1 cellular context compared by ENCODE assay signal in the genomic region with DNA sequence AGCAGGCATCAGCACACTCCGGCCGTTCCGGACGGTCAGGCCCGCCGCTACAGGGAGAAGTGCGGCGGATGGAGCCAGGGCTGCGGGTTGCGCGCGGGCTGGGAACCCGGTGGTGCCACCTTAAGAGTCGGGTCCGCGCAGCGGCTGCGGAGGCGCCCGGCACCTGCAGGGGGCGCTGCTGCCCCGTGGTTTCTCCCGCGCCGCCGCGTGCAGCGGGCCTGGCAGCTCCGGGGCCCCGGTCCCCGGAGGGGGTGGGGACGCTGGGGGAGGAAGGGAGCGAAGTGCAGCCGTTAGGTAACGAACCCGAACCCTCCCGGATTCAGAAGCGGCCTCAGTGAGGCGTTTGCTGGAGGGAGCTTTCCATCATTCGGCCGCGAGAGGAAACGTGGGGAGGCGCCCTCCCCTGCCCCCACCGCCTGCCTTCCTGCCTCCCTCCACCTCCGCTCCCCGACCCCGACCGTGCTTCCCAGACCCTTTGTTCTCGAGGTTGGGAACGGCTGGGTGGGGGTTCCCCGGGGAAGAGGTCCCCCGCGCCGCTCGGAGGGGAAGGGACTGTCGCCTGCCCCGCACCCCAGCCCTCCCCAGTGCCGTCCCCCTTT.
TF ChIP-seq lines count a peak whose summit lies in the region.

No MANE protein-coding gene starts in this region.

TF ChIP-seq in HepG2, 621 proteins besides CTCF, POLR2A, EP300 and RAD21 (continued from another document and continues in another):
- TF ChIP-seq ZBTB8A (CRISPR knock-in tag; IDR thresholded peaks at IDR 0.05; ENCODE audit: borderline replicate concordance, low read depth), result no peak; the same call in 1 of the 2 replicates
- TF ChIP-seq ZFX (CRISPR knock-in tag; IDR thresholded peaks at IDR 0.05; ENCODE audit: low read depth), result peak; percentile 48
- peak; percentile 95 for TF ChIP-seq RXRA (CRISPR knock-in tag; IDR thresholded peaks at IDR 0.05)
- peak; percentile 97; the same call in 1 of the 2 replicates for TF ChIP-seq KLF6 (CRISPR knock-in tag; IDR thresholded peaks at IDR 0.05)
- peak; percentile 94 for TF ChIP-seq KDM3A (CRISPR knock-in tag; IDR thresholded peaks at IDR 0.05; ENCODE audit: low read depth)
- TF ChIP-seq SCMH1 (CRISPR knock-in tag; IDR thresholded peaks at IDR 0.05; ENCODE audit: borderline replicate concordance), result no peak
- TF ChIP-seq ZFP82 (CRISPR knock-in tag; IDR thresholded peaks at IDR 0.05; ENCODE audit: borderline replicate concordance), result peak; percentile 95; the same call in 1 of the 2 replicates
- peak; percentile 95 for TF ChIP-seq ZNF816 (CRISPR knock-in tag; IDR thresholded peaks at IDR 0.05; ENCODE audit: borderline replicate concordance)
- TF ChIP-seq MIXL1 (CRISPR knock-in tag; IDR thresholded peaks at IDR 0.05), result peak; percentile 92
- no peak; the same call in 1 of the 2 replicates for TF ChIP-seq WIZ (CRISPR knock-in tag; IDR thresholded peaks at IDR 0.05)
- 0 out of 2 replicates have a peak, but pooled peaks have one; percentile 61 for TF ChIP-seq ZNF598 (CRISPR knock-in tag; IDR thresholded peaks at IDR 0.05; ENCODE audit: borderline replicate concordance)
- no peak for TF ChIP-seq ZNF33B (CRISPR knock-in tag; IDR thresholded peaks at IDR 0.05)
- peak; percentile 97 for TF ChIP-seq ZNF790 (CRISPR knock-in tag; IDR thresholded peaks at IDR 0.05; ENCODE audit: borderline replicate concordance)
- peak; percentile 87 for TF ChIP-seq TAF1 (CRISPR knock-in tag; IDR thresholded peaks at IDR 0.05)
- TF ChIP-seq STAG1 (CRISPR knock-in tag; IDR thresholded peaks at IDR 0.05), result peak; percentile 98
- TF ChIP-seq BRCA1 (CRISPR knock-in tag; IDR thresholded peaks at IDR 0.05), result no peak; the same call in 1 of the 2 replicates
- peak; percentile 24; the same call in 1 of the 2 replicates for TF ChIP-seq ZBTB39 (CRISPR knock-in tag; IDR thresholded peaks at IDR 0.05)
- peak; percentile 57 for TF ChIP-seq NR2C2 (CRISPR knock-in tag; IDR thresholded peaks at IDR 0.05; ENCODE audit: borderline replicate concordance)
- peak; percentile 77 for TF ChIP-seq CEBPG (CRISPR knock-in tag; IDR thresholded peaks at IDR 0.05)
- no peak for TF ChIP-seq ZMAT5 (CRISPR knock-in tag; IDR thresholded peaks at IDR 0.05; ENCODE audit: borderline replicate concordance, low read depth)
- TF ChIP-seq, protein P1, sequence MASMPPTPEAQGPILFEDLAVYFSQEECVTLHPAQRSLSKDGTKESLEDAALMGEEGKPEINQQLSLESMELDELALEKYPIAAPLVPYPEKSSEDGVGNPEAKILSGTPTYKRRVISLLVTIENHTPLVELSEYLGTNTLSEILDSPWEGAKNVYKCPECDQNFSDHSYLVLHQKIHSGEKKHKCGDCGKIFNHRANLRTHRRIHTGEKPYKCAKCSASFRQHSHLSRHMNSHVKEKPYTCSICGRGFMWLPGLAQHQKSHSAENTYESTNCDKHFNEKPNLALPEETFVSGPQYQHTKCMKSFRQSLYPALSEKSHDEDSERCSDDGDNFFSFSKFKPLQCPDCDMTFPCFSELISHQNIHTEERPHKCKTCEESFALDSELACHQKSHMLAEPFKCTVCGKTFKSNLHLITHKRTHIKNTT (CRISPR knock-in tag; IDR thresholded peaks at IDR 0.05), result no peak
- TF ChIP-seq THYN1 (CRISPR knock-in tag; IDR thresholded peaks at IDR 0.05; ENCODE audit: borderline replicate concordance, low read depth), result 0 out of 2 replicates have a peak, but pooled peaks have one; percentile 36
- peak; percentile 98 for TF ChIP-seq SALL1 (CRISPR knock-in tag; IDR thresholded peaks at IDR 0.05)
- peak; percentile 90 for TF ChIP-seq ZNF710 (CRISPR knock-in tag; IDR thresholded peaks at IDR 0.05; ENCODE audit: borderline replicate concordance)
- peak; percentile 76 for TF ChIP-seq SP4 (CRISPR knock-in tag; IDR thresholded peaks at IDR 0.05)
- no peak; the same call in 1 of the 2 replicates for TF ChIP-seq ZNF652 (CRISPR knock-in tag; IDR thresholded peaks at IDR 0.05; ENCODE audit: borderline replicate concordance, low read depth)
- peak; percentile 97 for TF ChIP-seq ZNF441 (CRISPR knock-in tag; IDR thresholded peaks at IDR 0.05; ENCODE audit: borderline replicate concordance)
- no peak for TF ChIP-seq JARID2 (CRISPR knock-in tag; IDR thresholded peaks at IDR 0.05; ENCODE audit: insufficient replicate concordance)
- peak; percentile 90; the same call in 1 of the 2 replicates for TF ChIP-seq KAT7 (CRISPR knock-in tag; IDR thresholded peaks at IDR 0.05; ENCODE audit: borderline replicate concordance)
- TF ChIP-seq ZNF792 (CRISPR knock-in tag; IDR thresholded peaks at IDR 0.05), result peak; percentile 69; the same call in 1 of the 2 replicates
- TF ChIP-seq, protein P2, sequence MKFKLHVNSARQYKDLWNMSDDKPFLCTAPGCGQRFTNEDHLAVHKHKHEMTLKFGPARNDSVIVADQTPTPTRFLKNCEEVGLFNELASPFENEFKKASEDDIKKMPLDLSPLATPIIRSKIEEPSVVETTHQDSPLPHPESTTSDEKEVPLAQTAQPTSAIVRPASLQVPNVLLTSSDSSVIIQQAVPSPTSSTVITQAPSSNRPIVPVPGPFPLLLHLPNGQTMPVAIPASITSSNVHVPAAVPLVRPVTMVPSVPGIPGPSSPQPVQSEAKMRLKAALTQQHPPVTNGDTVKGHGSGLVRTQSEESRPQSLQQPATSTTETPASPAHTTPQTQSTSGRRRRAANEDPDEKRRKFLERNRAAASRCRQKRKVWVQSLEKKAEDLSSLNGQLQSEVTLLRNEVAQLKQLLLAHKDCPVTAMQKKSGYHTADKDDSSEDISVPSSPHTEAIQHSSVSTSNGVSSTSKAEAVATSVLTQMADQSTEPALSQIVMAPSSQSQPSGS (CRISPR knock-in tag; IDR thresholded peaks at IDR 0.05), result peak; percentile 89
- no peak for TF ChIP-seq ATRX (CRISPR knock-in tag; IDR thresholded peaks at IDR 0.05; ENCODE audit: borderline replicate concordance)
- TF ChIP-seq, protein P3, sequence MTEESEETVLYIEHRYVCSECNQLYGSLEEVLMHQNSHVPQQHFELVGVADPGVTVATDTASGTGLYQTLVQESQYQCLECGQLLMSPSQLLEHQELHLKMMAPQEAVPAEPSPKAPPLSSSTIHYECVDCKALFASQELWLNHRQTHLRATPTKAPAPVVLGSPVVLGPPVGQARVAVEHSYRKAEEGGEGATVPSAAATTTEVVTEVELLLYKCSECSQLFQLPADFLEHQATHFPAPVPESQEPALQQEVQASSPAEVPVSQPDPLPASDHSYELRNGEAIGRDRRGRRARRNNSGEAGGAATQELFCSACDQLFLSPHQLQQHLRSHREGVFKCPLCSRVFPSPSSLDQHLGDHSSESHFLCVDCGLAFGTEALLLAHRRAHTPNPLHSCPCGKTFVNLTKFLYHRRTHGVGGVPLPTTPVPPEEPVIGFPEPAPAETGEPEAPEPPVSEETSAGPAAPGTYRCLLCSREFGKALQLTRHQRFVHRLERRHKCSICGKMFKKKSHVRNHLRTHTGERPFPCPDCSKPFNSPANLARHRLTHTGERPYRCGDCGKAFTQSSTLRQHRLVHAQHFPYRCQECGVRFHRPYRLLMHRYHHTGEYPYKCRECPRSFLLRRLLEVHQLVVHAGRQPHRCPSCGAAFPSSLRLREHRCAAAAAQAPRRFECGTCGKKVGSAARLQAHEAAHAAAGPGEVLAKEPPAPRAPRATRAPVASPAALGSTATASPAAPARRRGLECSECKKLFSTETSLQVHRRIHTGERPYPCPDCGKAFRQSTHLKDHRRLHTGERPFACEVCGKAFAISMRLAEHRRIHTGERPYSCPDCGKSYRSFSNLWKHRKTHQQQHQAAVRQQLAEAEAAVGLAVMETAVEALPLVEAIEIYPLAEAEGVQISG (CRISPR knock-in tag; IDR thresholded peaks at IDR 0.05), result peak; percentile 93
- TF ChIP-seq BCL6 (CRISPR knock-in tag; IDR thresholded peaks at IDR 0.05), result peak; percentile 88
- TF ChIP-seq CBX5 (CRISPR knock-in tag; IDR thresholded peaks at IDR 0.05; ENCODE audit: borderline replicate concordance), result peak; percentile 92
- peak; percentile 93; the same call in 1 of the 2 replicates for TF ChIP-seq ZNF878 (CRISPR knock-in tag; IDR thresholded peaks at IDR 0.05)
- TF ChIP-seq KLF15 (CRISPR knock-in tag; IDR thresholded peaks at IDR 0.05; ENCODE audit: borderline replicate concordance), result peak; percentile 75; the same call in 1 of the 2 replicates
- no peak for TF ChIP-seq ZEB1 (IDR thresholded peaks at IDR 0.05; ENCODE audit: insufficient replicate concordance, low read depth)
- peak; percentile 87; the same call in 1 of the 2 replicates for TF ChIP-seq ZSCAN5A (CRISPR knock-in tag; IDR thresholded peaks at IDR 0.05; ENCODE audit: borderline replicate concordance)
- TF ChIP-seq RNF219 (CRISPR knock-in tag; IDR thresholded peaks at IDR 0.05), result no peak; the same call in 1 of the 2 replicates
- peak; percentile 91; the same call in 1 of the 2 replicates for TF ChIP-seq IKZF5 (CRISPR knock-in tag; IDR thresholded peaks at IDR 0.05)
- no peak for TF ChIP-seq ZSCAN22 (CRISPR knock-in tag; IDR thresholded peaks at IDR 0.05)
